ENCODE assay signal across 8 cellular contexts in the genomic region with DNA sequence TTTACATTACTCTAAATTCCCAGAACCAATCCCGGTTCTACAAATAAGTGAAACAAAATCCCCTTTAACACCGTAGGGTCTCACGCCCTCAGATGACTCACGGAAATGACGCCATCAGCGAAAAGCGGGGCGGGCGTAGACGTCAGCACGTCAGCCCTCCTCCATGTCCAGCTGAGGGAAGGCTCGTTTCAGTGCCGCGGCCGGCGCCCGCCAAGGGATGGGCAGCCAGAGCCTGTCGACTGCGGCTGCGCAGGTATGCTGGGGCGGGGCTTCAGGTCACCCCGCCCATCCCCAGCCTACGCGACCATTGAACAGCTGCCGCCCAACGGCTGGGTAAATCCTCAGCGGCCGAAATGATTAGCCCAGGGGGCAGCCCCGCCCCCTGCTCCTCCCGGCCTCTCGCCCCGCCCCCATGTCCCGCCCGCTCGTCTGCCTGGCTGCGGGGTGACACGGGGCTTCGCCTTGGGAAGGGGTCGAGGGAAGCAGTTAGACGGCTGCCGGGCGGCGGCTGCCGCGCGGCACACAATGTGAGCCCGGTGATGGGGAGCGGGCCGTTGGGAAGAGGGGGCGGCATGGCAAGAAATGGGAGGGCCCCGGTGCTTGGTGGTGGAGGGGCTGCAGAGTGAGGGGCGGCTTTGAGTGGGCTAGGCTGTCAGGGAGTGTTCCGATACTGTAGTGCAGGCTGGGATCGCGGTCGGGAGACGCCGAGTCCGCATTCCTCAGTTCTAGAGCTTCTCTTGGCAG. TPM values are rescaled to one million over a fixed set of nuclear protein-coding genes. Genes with fewer than 3 reads are reported as not detected.
DNase-seq lines count a peak whose midpoint lies in the region; ATAC-seq and TF ChIP-seq lines count a peak whose summit lies in the region.

A gene (plus strand): TSS at position 420 of the 744 bp plus-strand sequence. CDS start 1,510 bp downstream, outside the sequence.

- ATAC-seq in GM21717 (IDR thresholded peaks at IDR 0.05; ENCODE audit: unreplicated experiment): peak; percentile 97
- ATAC-seq in activated T-cell treated with anti-CD3 and anti-CD28 coated beads, Interleukin-2, amount 50 U/mL, for 4 hours: peak; percentile 95 to 96

- peak; percentile 95 for DNase-seq in DMS153 treated with DMSO at 0.1 percent for 48 hours (lab: John Stamatoyannopoulos, UW; ENCODE audit: unreplicated experiment)
- peak; percentile 99 for DNase-seq in KBM-7
- DNase-seq in activated T-cell treated with anti-CD3 and anti-CD28 coated beads, Interleukin-2, amount 50 U/mL, for 4 hours: peak; percentile 95
- DNase-seq in stimulated activated CD8-positive, alpha-beta memory T cell treated with anti-CD3 and anti-CD28 coated beads, Interleukin-7, amount 100 ng/mL, for 1 hour (ENCODE audit: low read depth in 2 of 2): peak; percentile 90 to 94

- H3K27me3 ChIP-seq in esophagus (ENCODE audit: control insufficient read depth in 1 of 2, insufficient read depth in 2 of 2, low read length in 2 of 2): no peaks in the 10 kb centered on the region
- no peaks in the 10 kb centered on the region for H3K27me3 ChIP-seq in mucosa of stomach (ENCODE audit: control insufficient read depth, insufficient read depth, low read length)

- H3K4me1 ChIP-seq in esophagus (ENCODE audit: control insufficient read depth in 2 of 2, insufficient read depth in 2 of 2, low read length in 1 of 2) (no peaks in the 10 kb centered on the region), mucosa of stomach (ENCODE audit: control insufficient read depth, insufficient read depth, low read length) (peaks cover 4% of the 10 kb centered on the region)

- H3K9me3 ChIP-seq in esophagus (ENCODE audit: control insufficient read depth in 2 of 2, insufficient read depth in 1 of 2, low read depth in 1 of 2, low read length in 1 of 2): no peaks in the 10 kb centered on the region
- H3K9me3 ChIP-seq in mucosa of stomach (ENCODE audit: control insufficient read depth, low read length): no peaks in the 10 kb centered on the region

- H3K4me3 Mint-ChIP-seq in activated T-cell treated with anti-CD3 and anti-CD28 coated beads, Interleukin-2, amount 50 U/mL, for 4 hours: peak within 1 kb of the TSS; percentile 92

- no peaks in the 10 kb centered on the region for H3K36me3 ChIP-seq in esophagus (ENCODE audit: control insufficient read depth in 2 of 2, insufficient read depth in 2 of 2, low read length in 1 of 2)
- H3K36me3 ChIP-seq in mucosa of stomach (ENCODE audit: control insufficient read depth, insufficient read depth, low read length): no peaks in the 10 kb centered on the region

- H3K9me3 Mint-ChIP-seq in activated T-cell treated with anti-CD3 and anti-CD28 coated beads, Interleukin-2, amount 50 U/mL, for 4 hours: no peaks in the 10 kb centered on the region

- in situ Hi-C loops in KBM-7 (cut with MboI; ENCODE audit: low pct_unique_long_range_greater_than_20kb, low sequenced_read_pairs): no loop called here

- peak within 1 kb of the TSS; percentile 96 to 98 for H3K27ac ChIP-seq in esophagus (ENCODE audit: low read depth in 2 of 2, low read length in 1 of 2)

- WGBS in esophagus, 2 donors: 0% methylated on average over 51 to 59 of the region's 59 CpGs

- H3K27me3 Mint-ChIP-seq in activated T-cell treated with anti-CD3 and anti-CD28 coated beads, Interleukin-2, amount 50 U/mL, for 4 hours (ENCODE audit: low read depth): no peaks in the 10 kb centered on the region

- H3K4me3 ChIP-seq in esophagus (ENCODE audit: low read depth in 1 of 2, low read length in 2 of 2) (peak within 1 kb of the TSS; percentile 70 to 94), mucosa of stomach (ENCODE audit: low read length) (peak within 1 kb of the TSS; percentile 96)

- peaks cover 36% of the 10 kb centered on the region for H3K4me1 Mint-ChIP-seq in activated T-cell treated with anti-CD3 and anti-CD28 coated beads, Interleukin-2, amount 50 U/mL, for 4 hours (ENCODE audit: low read depth)

- no peaks in the 10 kb centered on the region for H3K36me3 Mint-ChIP-seq in activated T-cell treated with anti-CD3 and anti-CD28 coated beads, Interleukin-2, amount 50 U/mL, for 4 hours (ENCODE audit: insufficient read depth)

- peak within 1 kb of the TSS; percentile 98 for H3K9ac ChIP-seq in mucosa of stomach (ENCODE audit: low read length)

TF ChIP-seq in PFSK-1, 5 proteins besides CTCF, POLR2A, EP300 and RAD21:
- TF ChIP-seq, protein P1, sequence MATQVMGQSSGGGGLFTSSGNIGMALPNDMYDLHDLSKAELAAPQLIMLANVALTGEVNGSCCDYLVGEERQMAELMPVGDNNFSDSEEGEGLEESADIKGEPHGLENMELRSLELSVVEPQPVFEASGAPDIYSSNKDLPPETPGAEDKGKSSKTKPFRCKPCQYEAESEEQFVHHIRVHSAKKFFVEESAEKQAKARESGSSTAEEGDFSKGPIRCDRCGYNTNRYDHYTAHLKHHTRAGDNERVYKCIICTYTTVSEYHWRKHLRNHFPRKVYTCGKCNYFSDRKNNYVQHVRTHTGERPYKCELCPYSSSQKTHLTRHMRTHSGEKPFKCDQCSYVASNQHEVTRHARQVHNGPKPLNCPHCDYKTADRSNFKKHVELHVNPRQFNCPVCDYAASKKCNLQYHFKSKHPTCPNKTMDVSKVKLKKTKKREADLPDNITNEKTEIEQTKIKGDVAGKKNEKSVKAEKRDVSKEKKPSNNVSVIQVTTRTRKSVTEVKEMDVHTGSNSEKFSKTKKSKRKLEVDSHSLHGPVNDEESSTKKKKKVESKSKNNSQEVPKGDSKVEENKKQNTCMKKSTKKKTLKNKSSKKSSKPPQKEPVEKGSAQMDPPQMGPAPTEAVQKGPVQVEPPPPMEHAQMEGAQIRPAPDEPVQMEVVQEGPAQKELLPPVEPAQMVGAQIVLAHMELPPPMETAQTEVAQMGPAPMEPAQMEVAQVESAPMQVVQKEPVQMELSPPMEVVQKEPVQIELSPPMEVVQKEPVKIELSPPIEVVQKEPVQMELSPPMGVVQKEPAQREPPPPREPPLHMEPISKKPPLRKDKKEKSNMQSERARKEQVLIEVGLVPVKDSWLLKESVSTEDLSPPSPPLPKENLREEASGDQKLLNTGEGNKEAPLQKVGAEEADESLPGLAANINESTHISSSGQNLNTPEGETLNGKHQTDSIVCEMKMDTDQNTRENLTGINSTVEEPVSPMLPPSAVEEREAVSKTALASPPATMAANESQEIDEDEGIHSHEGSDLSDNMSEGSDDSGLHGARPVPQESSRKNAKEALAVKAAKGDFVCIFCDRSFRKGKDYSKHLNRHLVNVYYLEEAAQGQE (IDR thresholded peaks at IDR 0.05; ENCODE audit: insufficient read depth in 1 of 2, low read depth in 2 of 2, low read length in 2 of 2): no peak
- peak; percentile 64 for TF ChIP-seq POLR2AphosphoS5 (IDR thresholded peaks at IDR 0.05; ENCODE audit: low read depth, low read length)
- peak; percentile 9 for TF ChIP-seq FOXP2 (optimal IDR thresholded peaks at IDR 0.05; ENCODE audit: borderline replicate concordance, extremely low read depth, extremely low read length, insufficient read depth)
- TF ChIP-seq SIN3A (IDR thresholded peaks at IDR 0.05; ENCODE audit: borderline replicate concordance, insufficient read depth, low read length): peak; percentile 67; the same call in 1 of the 2 replicates
- no peak for TF ChIP-seq TAF1 (IDR thresholded peaks at IDR 0.05; ENCODE audit: borderline replicate concordance, insufficient read depth, low read length)

RNA-seq across cellular contexts. Expression of the gene that starts here (rescaled TPM):
- polyA plus RNA-seq in PFSK-1 (2012; ENCODE audit: insufficient read length, low read depth): 4.7 TPM
- 1 to 10 TPM; 3.5 to 5.1 (median 5.0) TPM for total RNA-seq in activated T-cell treated with anti-CD3 and anti-CD28 coated beads, Interleukin-2, amount 50 U/mL, for 4 hours
- 1 to 10 TPM; 3.7 to 5.7 TPM for polyA plus RNA-seq in esophagus

Comparison
In these comparisons a context has a peak if more than half of its experiments do, and no peak if none do; other contexts are left out.
1. Peak in every context shown above with its lines: DNase-seq, ATAC-seq, H3K4me3 ChIP-seq and H3K27ac ChIP-seq.